16 cellular contexts compared by ENCODE assay signal in the genomic region with DNA sequence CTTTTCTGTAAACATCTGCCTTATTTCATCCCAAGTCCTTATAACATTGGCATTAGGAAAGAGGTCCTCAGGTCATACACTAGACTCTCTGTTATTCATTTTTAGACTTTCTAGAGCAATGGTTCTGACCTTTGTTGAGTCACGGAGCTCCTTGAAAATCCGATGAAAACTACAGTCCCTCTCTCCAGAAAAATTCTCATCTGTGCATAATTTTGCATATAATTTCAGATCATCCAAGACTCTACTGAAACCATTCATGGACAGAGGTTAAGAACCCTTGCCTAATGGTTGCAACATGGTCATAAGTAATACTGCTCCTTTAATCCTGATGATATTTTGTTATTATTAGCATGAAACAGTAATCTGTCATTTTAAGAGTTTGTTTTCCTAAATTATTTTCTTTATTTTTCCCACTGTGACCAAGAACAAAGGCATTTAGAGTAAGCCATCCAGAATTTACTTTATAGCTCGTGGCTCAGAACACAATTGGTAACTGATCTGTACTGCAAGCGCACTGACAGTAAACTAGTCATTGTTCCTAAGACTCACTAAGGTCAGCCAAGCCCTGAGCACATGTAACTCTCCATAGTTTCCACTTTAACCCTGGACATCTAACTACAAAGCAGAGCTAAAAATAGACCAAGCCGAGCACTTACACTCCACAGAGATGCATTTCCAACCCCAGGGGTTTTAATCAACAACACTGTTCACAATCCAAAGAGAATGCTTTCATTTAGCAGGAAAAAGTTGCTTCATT. TPM values are rescaled to one million over a fixed set of nuclear protein-coding genes. Genes with fewer than 3 reads are reported as not detected.
DNase-seq lines count a peak whose midpoint lies in the region; ATAC-seq and TF ChIP-seq lines count a peak whose summit lies in the region.
"Had no signal": no experiment of that assay in that cellular context is flagged by ENCODE, and none has a peak within 500 bp of the region (broad histone marks: within the 10 kb centered on the region; RNA-seq: fewer than 3 reads in every experiment).

No MANE protein-coding gene starts in this region.

- H2AFZ ChIP-seq in SK-N-SH (ENCODE audit: low read depth) = no peak overlapping the region; the same call in 1 of the 2 replicates

- no peaks in the 10 kb centered on the region for H3K9me3 Mint-ChIP-seq in osteocyte (ENCODE audit: unreplicated experiment)
- H3K9me3 Mint-ChIP-seq: CD4-positive, CD25-positive, alpha-beta regulatory T cell; effector memory CD8-positive, alpha-beta T cell had no signal

- no peaks in the 10 kb centered on the region for H3K36me3 ChIP-seq in SK-N-SH (replicated peaks in 1 of 2; ENCODE audit: control insufficient read depth in 1 of 2, insufficient read depth in 2 of 2, low read length in 1 of 2)
- H3K36me3 ChIP-seq: lower lobe of right lung, WERI-Rb-1 had no signal

- ATAC-seq in left cardiac atrium = peak; percentile 69 to 74
- ATAC-seq in GM19397 (IDR thresholded peaks at IDR 0.05; ENCODE audit: unreplicated experiment) = no peak
- ATAC-seq in HG03432 (IDR thresholded peaks at IDR 0.05; ENCODE audit: unreplicated experiment) = no peak
- no peak for ATAC-seq in HG03039 (IDR thresholded peaks at IDR 0.05; ENCODE audit: unreplicated experiment)
- ATAC-seq: effector memory CD8-positive, alpha-beta T cell; lower lobe of right lung had no signal

- H3K4me3 ChIP-seq in SK-N-SH (ENCODE audit: low read depth in 2 of 2, low read length in 1 of 2) = no peak overlapping the region
- H3K4me3 ChIP-seq: lower lobe of right lung, tibial nerve had no signal

- 53% methylated on average over 5 of the region's 5 CpGs for WGBS in SK-N-SH (ENCODE audit: low lambda C conversion rate)

- H3K4me2 ChIP-seq in SK-N-SH = no peak overlapping the region

- H3F3A ChIP-seq in SK-N-SH (replicated peaks; ENCODE audit: insufficient read depth) = no peaks in the 10 kb centered on the region

- H3K9me3 ChIP-seq in SK-N-SH = no peaks in the 10 kb centered on the region
- H3K9me3 ChIP-seq: lower lobe of right lung had no signal

- no peaks in the 10 kb centered on the region for H3K36me3 Mint-ChIP-seq in osteocyte (ENCODE audit: unreplicated experiment)

- H3K27me3 Mint-ChIP-seq in osteocyte (ENCODE audit: unreplicated experiment) = no peaks in the 10 kb centered on the region
- H3K27me3 Mint-ChIP-seq: effector memory CD8-positive, alpha-beta T cell had no signal

- no peak overlapping the region for H3K4me3 Mint-ChIP-seq in osteocyte (ENCODE audit: unreplicated experiment)
- H3K4me3 Mint-ChIP-seq: CD4-positive, CD25-positive, alpha-beta regulatory T cell; effector memory CD8-positive, alpha-beta T cell had no signal

- CTCF ChIA-PET in SK-N-SH (lab: Yijun Ruan, JAX) = interaction anchor here (0.7 to 1.2 kb wide), 2 partner anchors 18 to 34 kb away, joined by 3 read pairs; no protein-coding TSS in a partner anchor

- TF ChIP-seq EP300 in SK-N-SH (IDR thresholded peaks at IDR 0.05; ENCODE audit: borderline replicate concordance in 1 of 2, low read depth in 1 of 2, low read length in 1 of 2) = no peak

- no peaks in the 10 kb centered on the region for H4K20me1 ChIP-seq in SK-N-SH (ENCODE audit: insufficient read depth)

- POLR2A ChIA-PET in SK-N-SH (lab: Yijun Ruan, JAX) = no interaction called here

- no peaks in the 10 kb centered on the region for H3K9me2 ChIP-seq in SK-N-SH

- H3K79me2 ChIP-seq in SK-N-SH (ENCODE audit: insufficient read depth) = no peaks in the 10 kb centered on the region

- H3K4me1 Mint-ChIP-seq in osteocyte (ENCODE audit: unreplicated experiment) = peaks cover 29% of the 10 kb centered on the region

- no peak overlapping the region for H3K9ac ChIP-seq in SK-N-SH

- H3K27ac ChIP-seq in SK-N-SH (ENCODE audit: low read depth in 2 of 2, low read length in 1 of 2) = peak overlapping the region in 1 of 2 experiments; percentile 35; a peak in 1 of 4 replicates
- H3K27ac ChIP-seq: lower lobe of right lung, WERI-Rb-1 had no signal

- intact Hi-C loops in left cardiac atrium (cut with DNase I) = no loop called here

- H3K4me1 ChIP-seq in SK-N-SH (ENCODE audit: control insufficient read depth in 1 of 2, insufficient read depth in 2 of 2, low read depth in 1 of 2, low read length in 1 of 2) = peaks cover 7% of the 10 kb centered on the region in 2 experiments; a peak in 3 of 4 replicates
- H3K4me1 ChIP-seq: lower lobe of right lung had no signal

- H3K27me3 ChIP-seq in SK-N-SH (ENCODE audit: insufficient read depth) = no peaks in the 10 kb centered on the region
- H3K27me3 ChIP-seq: tibial nerve had no signal

- DNase-seq in EL (peak; percentile 7), SK-N-SH (no peak), left cardiac atrium (no peak), osteocyte (ENCODE audit: extremely low spot score, unreplicated experiment) (no peak), NCI-H748 treated with DMSO at 0.1 percent for 48 hours (lab: John Stamatoyannopoulos, UW) (no peak)
- DNase-seq: activated gamma-delta T cell treated with Interleukin-2 at 50 U/mL for 16 hours; CD4-positive, CD25-positive, alpha-beta regulatory T cell; effector memory CD8-positive, alpha-beta T cell; lower lobe of right lung; stimulated activated CD4-positive, alpha-beta T cell treated with anti-CD3 and anti-CD28 coated beads, Interleukin-4, amount 100 ng/mL, for 24 hours; WERI-Rb-1 had no signal

- no peak for TF ChIP-seq CTCF in SK-N-SH (IDR thresholded peaks at IDR 0.05)
- no peak for TF ChIP-seq CTCF in osteocyte (IDR thresholded peaks at IDR 0.05)

- no peak for TF ChIP-seq RAD21 in SK-N-SH (IDR thresholded peaks at IDR 0.05; ENCODE audit: low read length)

- peak overlapping the region; percentile 5 for H3K27ac Mint-ChIP-seq in osteocyte (ENCODE audit: unreplicated experiment)
- H3K27ac Mint-ChIP-seq: effector memory CD8-positive, alpha-beta T cell had no signal

TF ChIP-seq in SK-N-SH, 30 proteins besides CTCF, POLR2A, EP300 and RAD21:
- TF ChIP-seq MEF2A (IDR thresholded peaks at IDR 0.05; ENCODE audit: borderline replicate concordance, low read depth) = peak; percentile 26; the same call in 1 of the 2 replicates
- no peak for TF ChIP-seq TCF12 (IDR thresholded peaks at IDR 0.05)

RNA-seq across cellular contexts. Expression of gene MYOM1, which starts 8.4 kb away (rescaled TPM):
- 0.07 and 0.08 TPM in 2 replicates for polyA plus RNA-seq in SK-N-SH (2012; rRNA removed)
- polyA plus RNA-seq in SK-N-SH (2012; cell fraction: cytosol; rRNA removed) = 0.13 and 0.18 TPM in 2 replicates
- 0.20 and 0.21 TPM in 2 replicates for polyA plus RNA-seq in SK-N-SH (2012; cell fraction: nucleus; rRNA removed)
- total RNA-seq in left cardiac atrium = 100 to 1,000 TPM; 263 to 351 TPM
- 0.46 and 0.63 TPM in 2 replicates for total RNA-seq in osteocyte
- total RNA-seq: RPMI7951 had no signal

RNA-seq across cellular contexts. Expression of gene MYL12A, which starts 36.2 kb away (rescaled TPM):
- 448 and 565 TPM in 2 replicates for polyA plus RNA-seq in SK-N-SH (2012; rRNA removed)
- polyA plus RNA-seq in SK-N-SH (2012; cell fraction: cytosol; rRNA removed) = 686 and 851 TPM in 2 replicates
- polyA plus RNA-seq in SK-N-SH (2012; cell fraction: nucleus; rRNA removed) = 145 and 283 TPM in 2 replicates
- 100 to 1,000 TPM; 919 to 945 TPM for total RNA-seq in left cardiac atrium
- total RNA-seq in osteocyte = 475 and 500 TPM in 2 replicates

RNA-seq across cellular contexts. Expression of gene MYL12B, which starts 50.5 kb away (rescaled TPM):
- 555 and 645 TPM in 2 replicates for polyA plus RNA-seq in SK-N-SH (2012; rRNA removed)
- 727 and 733 TPM in 2 replicates for polyA plus RNA-seq in SK-N-SH (2012; cell fraction: cytosol; rRNA removed)
- 166 and 313 TPM in 2 replicates for polyA plus RNA-seq in SK-N-SH (2012; cell fraction: nucleus; rRNA removed)
- total RNA-seq in left cardiac atrium (100 to 1,000 TPM; 161 to 230 TPM), osteocyte (222 and 230 TPM in 2 replicates)

Comparison
In these comparisons a context has a peak if more than half of its experiments do, and no peak if none do; other contexts are left out.
1. ATAC-seq: peak in left cardiac atrium (2 of 2); none in GM19397 (single experiment), HG03432 (single experiment) and HG03039 (single experiment).
2. RNA of gene MYOM1, which starts 8.4 kb away (total RNA-seq): 263 to 351 TPM in left cardiac atrium; 0.46 to 0.63 TPM in osteocyte; every median in the first group is over 100 times any median in the second.